13 cellular contexts compared by ENCODE assay signal in the genomic region with DNA sequence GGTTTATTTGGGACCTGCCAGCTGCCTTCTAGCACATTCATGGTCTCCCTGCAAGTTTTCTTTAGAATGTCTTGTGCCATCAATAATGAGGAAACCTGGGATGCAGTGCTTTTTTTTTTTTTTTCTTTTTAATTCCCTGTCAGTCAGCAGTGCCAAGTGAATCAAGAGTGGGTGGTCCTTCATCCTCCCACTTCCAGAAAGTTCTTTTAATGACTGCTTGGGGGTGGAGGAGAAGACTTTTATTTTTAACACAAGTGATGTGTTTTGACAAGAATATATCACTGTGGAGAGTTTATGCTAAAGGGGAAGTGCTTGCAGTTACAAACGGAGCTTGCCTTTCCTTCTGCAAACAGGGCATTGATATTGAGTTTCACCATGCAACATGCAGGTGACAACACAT.
DNase-seq lines count a peak whose midpoint lies in the region; TF ChIP-seq lines count a peak whose summit lies in the region.
"Had no signal": no experiment of that assay in that cellular context is flagged by ENCODE, and none has a peak within 500 bp of the region (broad histone marks: within the 10 kb centered on the region; RNA-seq: fewer than 3 reads in every experiment).

No MANE protein-coding gene starts in this region.

- H3K4me3 Mint-ChIP-seq in Caco-2 (ENCODE audit: unreplicated experiment) = no peak overlapping the region
- H3K4me3 Mint-ChIP-seq: CD14-positive monocyte; CD4-positive, alpha-beta memory T cell; H9 had no signal

- TF ChIP-seq CTCF in Caco-2 (IDR thresholded peaks at IDR 0.05; ENCODE audit: insufficient read depth in 1 of 2, low read depth in 1 of 2, low read length in 1 of 2, severe bottlenecking in 1 of 2, unreplicated experiment in 1 of 2) = no peak
- no peak for TF ChIP-seq CTCF in left ventricle myocardium inferior (IDR thresholded peaks at IDR 0.05; ENCODE audit: borderline replicate concordance)

- H3K27ac Mint-ChIP-seq in Caco-2 (ENCODE audit: unreplicated experiment) = no peak overlapping the region
- H3K27ac Mint-ChIP-seq: CD14-positive monocyte, H9 had no signal

- H3K4me1 ChIP-seq in Caco-2 = no peaks in the 10 kb centered on the region
- no peaks in the 10 kb centered on the region for H3K4me1 ChIP-seq in left ventricle myocardium inferior
- H3K4me1 ChIP-seq: BLaER1 had no signal

- H3K4me1 Mint-ChIP-seq in Caco-2 (ENCODE audit: low read depth, unreplicated experiment) = no peaks in the 10 kb centered on the region
- H3K4me1 Mint-ChIP-seq: CD14-positive monocyte; CD4-positive, alpha-beta memory T cell had no signal

- peaks cover 2% of the 10 kb centered on the region; the same call in 1 of the 2 replicates for H3K27me3 ChIP-seq in Caco-2 (replicated peaks; ENCODE audit: control insufficient read depth, insufficient read depth, low read length)
- H3K27me3 ChIP-seq in left ventricle myocardium inferior (ENCODE audit: low read depth) = no peaks in the 10 kb centered on the region
- H3K27me3 ChIP-seq: BLaER1 had no signal

- H3K36me3 ChIP-seq in Caco-2 (ENCODE audit: control insufficient read depth, insufficient read depth, low read length) (no peaks in the 10 kb centered on the region), left ventricle myocardium inferior (no peaks in the 10 kb centered on the region)
- H3K36me3 ChIP-seq: BLaER1 had no signal

- DNase-seq in NCI-H1417 (lab: John Stamatoyannopoulos, UW) (peak in 2 of 3 experiments; percentile 5 to 40), NCI-H1417 treated with DMSO at 0.1 percent for 48 hours (lab: John Stamatoyannopoulos, UW) (no peak), NCI-H510A treated with DMSO at 0.1 percent for 48 hours (lab: John Stamatoyannopoulos, UW) (peak; percentile 2), NCI-H510A (lab: John Stamatoyannopoulos, UW) (no peak), left kidney (ENCODE audit: low read depth, low spot score) (peak; percentile 67), Caco-2 (no peak), left ventricle myocardium inferior (no peak)
- DNase-seq: 8988T; Calu3; CD4-positive, alpha-beta memory T cell; H9 had no signal

- H3K36me3 Mint-ChIP-seq in Caco-2 (ENCODE audit: insufficient read depth, unreplicated experiment) = no peaks in the 10 kb centered on the region
- H3K36me3 Mint-ChIP-seq: CD14-positive monocyte; CD4-positive, alpha-beta memory T cell had no signal

- H3K9me3 ChIP-seq in Caco-2 (no peaks in the 10 kb centered on the region), left ventricle myocardium inferior (replicated peaks) (no peaks in the 10 kb centered on the region)
- H3K9me3 ChIP-seq: BLaER1 had no signal

- intact Hi-C loops in Caco-2 (cut with micrococcal nuclease; ENCODE audit: unreplicated experiment) (no loop called here), left ventricle myocardium inferior (cut with micrococcal nuclease) (no loop called here)

- H3K9me3 Mint-ChIP-seq in Caco-2 (ENCODE audit: unreplicated experiment) = no peaks in the 10 kb centered on the region

- POLR2A ChIA-PET in Caco-2 (lab: Charles Lee) = no interaction called here

- CTCF ChIA-PET in Caco-2 (lab: Charles Lee) = no interaction called here

- H3K27ac ChIP-seq in left ventricle myocardium inferior (replicated peaks) = no peak overlapping the region
- H3K27ac ChIP-seq: BLaER1 had no signal

- peaks cover 3% of the 10 kb centered on the region for H3K27me3 Mint-ChIP-seq in Caco-2 (ENCODE audit: insufficient read depth, unreplicated experiment)
- H3K27me3 Mint-ChIP-seq: CD4-positive, alpha-beta memory T cell had no signal

- BruUV-seq in Caco-2 (replicated peaks; lab: Mats Ljungman, UMichigan) = no TSS peak

- H3K4me3 ChIP-seq in Caco-2 (ENCODE audit: low read depth, low read length) = no peak overlapping the region
- no peak overlapping the region for H3K4me3 ChIP-seq in left ventricle myocardium inferior
- H3K4me3 ChIP-seq: BLaER1 had no signal

Comparison
In these comparisons a context has a peak if more than half of its experiments do, and no peak if none do; other contexts are left out.
1. DNase-seq: peak in NCI-H1417 (2 of 3), NCI-H510A treated with DMSO at 0.1 percent for 48 hours (single experiment) and left kidney (single experiment); none in NCI-H1417 treated with DMSO at 0.1 percent for 48 hours (single experiment), NCI-H510A (single experiment), Caco-2 (0 of 2) and left ventricle myocardium inferior (single experiment).